8 cellular contexts compared by ENCODE assay signal in the genomic region with DNA sequence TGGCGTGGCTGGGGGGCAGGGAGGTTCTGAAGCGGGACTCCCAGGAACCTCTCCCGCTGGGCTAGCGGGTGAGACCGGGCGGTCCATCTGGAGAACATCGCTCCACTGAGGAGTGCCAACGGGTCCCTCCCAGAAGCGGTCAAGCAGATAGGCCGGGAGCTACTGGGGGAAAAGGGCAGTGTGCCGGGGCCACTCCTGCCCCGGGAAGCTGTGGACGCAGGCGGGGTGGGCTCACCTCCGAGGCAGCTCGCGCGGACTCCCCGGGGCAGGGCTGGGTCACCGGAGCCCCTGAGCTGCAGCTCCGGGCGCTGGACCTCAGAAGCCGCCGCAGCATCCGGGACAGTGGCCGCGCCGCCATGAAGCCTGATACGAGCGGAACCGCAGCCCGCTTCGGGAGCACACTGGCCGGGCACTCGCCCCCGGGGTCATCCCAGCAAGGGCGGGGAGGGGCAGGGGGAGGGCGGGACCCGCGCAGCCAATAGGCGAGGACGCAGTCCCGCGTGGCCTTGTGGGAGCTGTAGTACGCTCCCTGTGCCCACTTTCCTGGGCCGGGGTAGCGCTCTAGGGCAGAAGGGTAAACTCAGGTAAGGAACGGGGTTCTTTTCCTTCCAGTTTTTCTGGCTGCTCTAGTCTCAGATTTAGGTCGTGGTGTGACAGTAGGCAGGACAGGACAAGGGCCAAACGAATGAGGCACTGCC. TPM values are rescaled to one million over a fixed set of nuclear protein-coding genes. Genes with fewer than 3 reads are reported as not detected.
A peak's percentile ranks its signal among the peaks of the same experiment; 100 is the strongest.
DNase-seq lines count a peak whose midpoint lies in the region; ATAC-seq lines count a peak whose summit lies in the region.

Gene MOCS1, minus strand, starts transcription at position 403 of the 698 bp plus-strand sequence. Its CDS starts 45 bp downstream, at position 358.

- peak within 1 kb of the TSS; percentile 32 to 59 for H3K27ac ChIP-seq in mucosa of rectum (ENCODE audit: low read depth in 2 of 2, low read length in 2 of 2)

- peaks cover 4% of the 10 kb centered on the region for H3K4me1 Mint-ChIP-seq in activated T-helper 17 cell treated with anti-CD3 and anti-CD28 coated beads, Interleukin-2, amount 50 U/mL, for 72 hours

- ATAC-seq in activated T-helper 17 cell treated with anti-CD3 and anti-CD28 coated beads, Interleukin-2, amount 50 U/mL, for 72 hours (replicated peaks), result peak; percentile 87
- ATAC-seq in GM21423 (IDR thresholded peaks at IDR 0.05; ENCODE audit: unreplicated experiment), result no peak

- no peaks in the 10 kb centered on the region for H3K9me3 ChIP-seq in ES-I3 (ENCODE audit: control insufficient read depth, insufficient read depth, low read length)
- no peaks in the 10 kb centered on the region for H3K9me3 ChIP-seq in mucosa of rectum (ENCODE audit: control insufficient read depth in 2 of 2, low read length in 2 of 2)

- no peak within 1 kb of the TSS for H3K27ac Mint-ChIP-seq in activated T-helper 17 cell treated with anti-CD3 and anti-CD28 coated beads, Interleukin-2, amount 50 U/mL, for 72 hours

- peak within 1 kb of the TSS; percentile 69 to 75 for H3K4me3 ChIP-seq in mucosa of rectum (ENCODE audit: low read length in 2 of 2)

- H3K4me1 ChIP-seq in ES-I3 (ENCODE audit: insufficient read depth, low read length), result peaks cover 13% of the 10 kb centered on the region
- peaks cover 3 to 21% of the 10 kb centered on the region in 2 donors for H3K4me1 ChIP-seq in mucosa of rectum (ENCODE audit: control insufficient read depth in 2 of 2, insufficient read depth in 2 of 2, low read length in 2 of 2)

- DNase-seq in NCI-H2227 treated with DMSO at 0.1 percent for 48 hours (lab: John Stamatoyannopoulos, UW) (peak; percentile 12), fibroblast of peridontal ligament (ENCODE audit: extremely low read depth) (peak; percentile 58), SW480 (ENCODE audit: low spot score) (no peak)
- peak; percentile 15 to 25 for DNase-seq in stimulated activated CD8-positive, alpha-beta memory T cell treated with anti-CD3 and anti-CD28 coated beads, Interleukin-7, amount 100 ng/mL, for 48 hours (ENCODE audit: extremely low read depth in 1 of 2, low read depth in 1 of 2)

- H3K9me3 Mint-ChIP-seq in activated T-helper 17 cell treated with anti-CD3 and anti-CD28 coated beads, Interleukin-2, amount 50 U/mL, for 72 hours, result no peaks in the 10 kb centered on the region

- H3K36me3 ChIP-seq in ES-I3 (ENCODE audit: insufficient read depth, low read length), result peaks cover 1% of the 10 kb centered on the region; the same call in 1 of the 2 replicates
- no peaks in the 10 kb centered on the region for H3K36me3 ChIP-seq in mucosa of rectum (ENCODE audit: control insufficient read depth in 2 of 2, insufficient read depth in 2 of 2, low read length in 2 of 2)

- peak within 1 kb of the TSS; percentile 71 for H3K4me3 Mint-ChIP-seq in activated T-helper 17 cell treated with anti-CD3 and anti-CD28 coated beads, Interleukin-2, amount 50 U/mL, for 72 hours

- H3K9ac ChIP-seq in ES-I3 (ENCODE audit: low read depth, low read length) (peak within 1 kb of the TSS; percentile 90), mucosa of rectum (ENCODE audit: low read depth in 1 of 2, low read length in 2 of 2) (peak within 1 kb of the TSS; percentile 58 to 66)

- H3K27me3 Mint-ChIP-seq in activated T-helper 17 cell treated with anti-CD3 and anti-CD28 coated beads, Interleukin-2, amount 50 U/mL, for 72 hours, result peaks cover 30% of the 10 kb centered on the region

- no peaks in the 10 kb centered on the region for H3K36me3 Mint-ChIP-seq in activated T-helper 17 cell treated with anti-CD3 and anti-CD28 coated beads, Interleukin-2, amount 50 U/mL, for 72 hours (ENCODE audit: low read depth)

- H3K27me3 ChIP-seq in mucosa of rectum (ENCODE audit: control insufficient read depth in 2 of 2, insufficient read depth in 2 of 2, low read length in 2 of 2), result no peaks in the 10 kb centered on the region

RNA-seq across cellular contexts. Expression of gene MOCS1, which starts in this region (rescaled TPM):
- total RNA-seq in activated T-helper 17 cell treated with anti-CD3 and anti-CD28 coated beads, Interleukin-2, amount 50 U/mL, for 72 hours, result 1 to 10 TPM in 1 of 2 donors, under 1 TPM in 1; 0.65 to 1.1 TPM
